16 cellular contexts compared by ENCODE assay signal in genomic region chr15:39788800-39789565, GRCh38. TPM values are rescaled to one million over a fixed set of nuclear protein-coding genes. Genes with fewer than 3 reads are reported as not detected.
DNase-seq lines count a peak whose midpoint lies in the region; ATAC-seq and TF ChIP-seq lines count a peak whose summit lies in the region.
"Had no signal": no experiment of that assay in that cellular context is flagged by ENCODE, and none has a peak within 500 bp of the region (broad histone marks: within the 10 kb centered on the region; RNA-seq: fewer than 3 reads in every experiment).

No MANE protein-coding gene starts in this region.

- DNase-seq in activated naive CD8-positive, alpha-beta T cell treated with anti-CD3 and anti-CD28 coated beads, Interleukin-2, amount 50 U/mL, for 24 hours: no peak
- peak; percentile 46 for DNase-seq in RPMI7951 (ENCODE audit: low read depth)
- peak; percentile 52 for DNase-seq in fibroblast of mammary gland (ENCODE audit: low read depth)
- DNase-seq in NCI-H1694 (lab: John Stamatoyannopoulos, UW): no peak
- no peak for DNase-seq in tibial artery
- no peak for DNase-seq in activated gamma-delta T cell (lab: John Stamatoyannopoulos, UW)
- DNase-seq in NCI-H82 treated with DMSO at 0.1 percent for 48 hours (lab: John Stamatoyannopoulos, UW; ENCODE audit: unreplicated experiment): no peak
- DNase-seq: KBM-7, NCI-H446 treated with DMSO at 0.1 percent for 48 hours, posterior cingulate gyrus, spleen, upper lobe of left lung had no signal

- H3K4me1 ChIP-seq in tibial artery: peaks cover 0 to 7% (median 5%) of the 10 kb centered on the region in 4 donors

- TF ChIP-seq CTCF in fibroblast of mammary gland (conservative IDR thresholded peaks at IDR 0.05; ENCODE audit: control insufficient read depth, insufficient read depth, low read depth, low read length) (no peak), tibial artery (IDR thresholded peaks at IDR 0.05) (no peak)

- intact Hi-C loops in tibial artery (cut with DNase I; ENCODE audit: low total_unique reads): loop anchor here (5.0 to 10.0 kb wide), 2 partner anchors 188 to 256 kb away; no protein-coding TSS in a partner anchor

- no peak overlapping the region for H3K4me3 ChIP-seq in fibroblast of mammary gland (ENCODE audit: control insufficient read depth, low read depth, low read length)
- no peak overlapping the region for H3K4me3 ChIP-seq in tibial artery
- H3K4me3 ChIP-seq: coronary artery, SJSA1, spleen, upper lobe of left lung had no signal

- H3K9me3 ChIP-seq in tibial artery: no peaks in the 10 kb centered on the region
- H3K9me3 ChIP-seq: SJSA1, spleen, upper lobe of left lung had no signal

- no peaks in the 10 kb centered on the region for H3K36me3 ChIP-seq in tibial artery
- H3K36me3 ChIP-seq: spleen, upper lobe of left lung had no signal

- H3K9me3 Mint-ChIP-seq in activated naive CD8-positive, alpha-beta T cell (ENCODE audit: low read depth): no peaks in the 10 kb centered on the region
- H3K9me3 Mint-ChIP-seq in activated naive CD8-positive, alpha-beta T cell treated with anti-CD3 and anti-CD28 coated beads, Interleukin-2, amount 50 U/mL, for 24 hours: no peaks in the 10 kb centered on the region
- H3K9me3 Mint-ChIP-seq: stimulated activated memory B cell treated with anti-CD40 and anti-IgM and Interleukin-4, amounts not matched to agents 10 μg/mL and 1 μg/mL and 100 μg/mL, for 72 hours had no signal

- no peaks in the 10 kb centered on the region for H3K27me3 ChIP-seq in tibial artery
- H3K27me3 ChIP-seq: SJSA1, spleen, upper lobe of left lung had no signal

- ATAC-seq in activated naive CD8-positive, alpha-beta T cell treated with anti-CD3 and anti-CD28 coated beads, Interleukin-2, amount 50 U/mL, for 24 hours: no peak

- peaks cover 33% of the 10 kb centered on the region for H3K4me1 Mint-ChIP-seq in activated naive CD8-positive, alpha-beta T cell (ENCODE audit: low read depth)
- peaks cover 40% of the 10 kb centered on the region for H3K4me1 Mint-ChIP-seq in activated naive CD8-positive, alpha-beta T cell treated with anti-CD3 and anti-CD28 coated beads, Interleukin-2, amount 50 U/mL, for 24 hours

- no peaks in the 10 kb centered on the region for H3K27me3 Mint-ChIP-seq in activated naive CD8-positive, alpha-beta T cell
- no peaks in the 10 kb centered on the region for H3K27me3 Mint-ChIP-seq in activated naive CD8-positive, alpha-beta T cell treated with anti-CD3 and anti-CD28 coated beads, Interleukin-2, amount 50 U/mL, for 24 hours

- H3K27ac Mint-ChIP-seq in activated naive CD8-positive, alpha-beta T cell: peak overlapping the region; percentile 54
- H3K27ac Mint-ChIP-seq in activated naive CD8-positive, alpha-beta T cell treated with anti-CD3 and anti-CD28 coated beads, Interleukin-2, amount 50 U/mL, for 24 hours: no peak overlapping the region
- H3K27ac Mint-ChIP-seq: stimulated activated memory B cell treated with anti-CD40 and anti-IgM and Interleukin-4, amounts not matched to agents 10 μg/mL and 1 μg/mL and 100 μg/mL, for 72 hours had no signal

- no peak overlapping the region for H3K4me3 Mint-ChIP-seq in activated naive CD8-positive, alpha-beta T cell
- no peak overlapping the region for H3K4me3 Mint-ChIP-seq in activated naive CD8-positive, alpha-beta T cell treated with anti-CD3 and anti-CD28 coated beads, Interleukin-2, amount 50 U/mL, for 24 hours
- H3K4me3 Mint-ChIP-seq: stimulated activated memory B cell treated with anti-CD40 and anti-IgM and Interleukin-4, amounts not matched to agents 10 μg/mL and 1 μg/mL and 100 μg/mL, for 72 hours had no signal

- no peaks in the 10 kb centered on the region for H3K36me3 Mint-ChIP-seq in activated naive CD8-positive, alpha-beta T cell
- H3K36me3 Mint-ChIP-seq in activated naive CD8-positive, alpha-beta T cell treated with anti-CD3 and anti-CD28 coated beads, Interleukin-2, amount 50 U/mL, for 24 hours (ENCODE audit: low read depth): no peaks in the 10 kb centered on the region
- H3K36me3 Mint-ChIP-seq: stimulated activated memory B cell treated with anti-CD40 and anti-IgM and Interleukin-4, amounts not matched to agents 10 μg/mL and 1 μg/mL and 100 μg/mL, for 72 hours had no signal

- no peak overlapping the region for H3K27ac ChIP-seq in tibial artery
- H3K27ac ChIP-seq: coronary artery, SJSA1, spleen, upper lobe of left lung had no signal

RNA-seq across cellular contexts. Expression of gene FSIP1, which starts 6.3 kb away (rescaled TPM):
- 1.9 and 2.1 TPM in 2 replicates for total RNA-seq in RPMI7951 (2014; rRNA removed; shearing (Covaris generic))

Comparison
In these comparisons a context has a peak if more than half of its experiments do, and no peak if none do; other contexts are left out.
1. DNase-seq: peak in RPMI7951 (single experiment) and fibroblast of mammary gland (single experiment); none in activated naive CD8-positive, alpha-beta T cell treated with anti-CD3 and anti-CD28 coated beads, Interleukin-2, amount 50 U/mL, for 24 hours (single experiment), NCI-H1694 (single experiment), tibial artery (0 of 2), activated gamma-delta T cell (single experiment) and NCI-H82 treated with DMSO at 0.1 percent for 48 hours (single experiment).